Comparison of ENCODE assay signal across 18 cellular contexts in genomic region chr4:154998773-154999172, GRCh38.
"Had no signal": no experiment of that assay in that cellular context is flagged by ENCODE, and none has a peak within 500 bp of the region (broad histone marks: within the 10 kb centered on the region; RNA-seq: fewer than 3 reads in every experiment).

No MANE protein-coding gene starts in this region.

- H3K4me1 ChIP-seq: esophagus squamous epithelium, right atrium auricular region, tibial nerve, upper lobe of right lung, vagina had no signal

- ATAC-seq: effector memory CD8-positive, alpha-beta T cell; naive thymus-derived CD4-positive, alpha-beta T cell; stimulated activated naive CD8-positive, alpha-beta T cell treated with anti-CD3 and anti-CD28 coated beads, Interleukin-15, Interleukin-2, amounts not matched to agents 100 U/mL and 50 U/mL, for 24 hours; upper lobe of right lung had no signal

- H2AFZ ChIP-seq: hepatocyte had no signal

- H3K4me2 ChIP-seq: hepatocyte, smooth muscle cell had no signal

- H3K4me1 Mint-ChIP-seq: naive thymus-derived CD4-positive, alpha-beta T cell; nephron progenitor cell had no signal

- H3K9me3 ChIP-seq: esophagus squamous epithelium, neutrophil, right atrium auricular region, testis, tibial nerve, upper lobe of right lung, vagina had no signal

- H3K4me3 ChIP-seq: esophagus squamous epithelium, hepatocyte, right atrium auricular region, smooth muscle cell, testis, tibial nerve, upper lobe of right lung, vagina had no signal

- H3K27ac Mint-ChIP-seq: dendritic cell treated with granulocyte-macrophage colony-stimulating factor and Interleukin-4, amounts not matched to agents 40 ng/mL and 50 ng/mL, for 4 days; effector memory CD8-positive, alpha-beta T cell; naive thymus-derived CD4-positive, alpha-beta T cell; nephron progenitor cell had no signal

- H3K36me3 ChIP-seq: esophagus squamous epithelium, neutrophil, right atrium auricular region, tibial nerve, upper lobe of right lung, vagina had no signal

- H3K36me3 Mint-ChIP-seq: naive thymus-derived CD4-positive, alpha-beta T cell had no signal

- H3K4me3 Mint-ChIP-seq: dendritic cell treated with granulocyte-macrophage colony-stimulating factor and Interleukin-4, amounts not matched to agents 40 ng/mL and 50 ng/mL, for 4 days; effector memory CD8-positive, alpha-beta T cell; naive thymus-derived CD4-positive, alpha-beta T cell; nephron progenitor cell had no signal

- H3K79me2 ChIP-seq: hepatocyte had no signal

- DNase-seq: effector memory CD8-positive, alpha-beta T cell; esophagus squamous epithelium; head of caudate nucleus; kidney glomerular epithelial cell; naive thymus-derived CD4-positive, alpha-beta T cell; nephron progenitor cell; posterior cingulate gyrus; stimulated activated CD4-positive, alpha-beta T cell treated with anti-CD3 and anti-CD28 coated beads, Interleukin-2, amount 100 ng/mL, for 48 hours; stimulated activated naive CD8-positive, alpha-beta T cell treated with anti-CD3 and anti-CD28 coated beads, Interleukin-15, Interleukin-2, amounts not matched to agents 100 U/mL and 50 U/mL, for 24 hours; testis; upper lobe of right lung had no signal

- H3K27me3 ChIP-seq: esophagus squamous epithelium, hepatocyte, neutrophil, right atrium auricular region, testis, tibial nerve, upper lobe of right lung, vagina had no signal

- H3K27me3 Mint-ChIP-seq: dendritic cell treated with granulocyte-macrophage colony-stimulating factor and Interleukin-4, amounts not matched to agents 40 ng/mL and 50 ng/mL, for 4 days; effector memory CD8-positive, alpha-beta T cell had no signal

- H3K27ac ChIP-seq: esophagus squamous epithelium, neutrophil, right atrium auricular region, upper lobe of right lung, vagina had no signal
